Comparison of ENCODE assay signal across 1 cellular context in genomic region chr9:112764837-112765236, GRCh38.
TF ChIP-seq lines count a peak whose summit lies in the region.

No MANE protein-coding gene starts in this region.

TF ChIP-seq in H1, 55 proteins besides CTCF, POLR2A, EP300 and RAD21:
- TF ChIP-seq RXRA (IDR thresholded peaks at IDR 0.05; ENCODE audit: insufficient read depth, low read depth, low read length), result no peak
- TF ChIP-seq RFX5 (IDR thresholded peaks at IDR 0.05; ENCODE audit: borderline replicate concordance, low read depth, low read length), result no peak
- peak; percentile 81 for TF ChIP-seq USF2 (IDR thresholded peaks at IDR 0.05; ENCODE audit: low read length)
- TF ChIP-seq SIX5 (IDR thresholded peaks at IDR 0.05; ENCODE audit: low read depth, low read length), result no peak
- no peak for TF ChIP-seq EGR1 (IDR thresholded peaks at IDR 0.05; ENCODE audit: borderline replicate concordance, low read depth, low read length)
- TF ChIP-seq SIN3A (conservative IDR thresholded peaks at IDR 0.05 in 1 of 2, IDR thresholded peaks at IDR 0.05 in 1 of 2; ENCODE audit: low read depth in 1 of 2, low read length in 2 of 2), result no peak
- no peak for TF ChIP-seq TEAD4 (IDR thresholded peaks at IDR 0.05; ENCODE audit: low read depth, low read length)
- no peak for TF ChIP-seq HDAC6 (IDR thresholded peaks at IDR 0.05; ENCODE audit: low read depth, low read length)
- no peak for TF ChIP-seq TAF1 (IDR thresholded peaks at IDR 0.05; ENCODE audit: low read depth, low read length)
- TF ChIP-seq TBP (IDR thresholded peaks at IDR 0.05; ENCODE audit: low read depth, low read length), result no peak
- TF ChIP-seq ATF3 (IDR thresholded peaks at IDR 0.05; ENCODE audit: insufficient read depth, low read depth, low read length), result peak; percentile 40; the same call in 1 of the 2 replicates
- no peak for TF ChIP-seq NRF1 (IDR thresholded peaks at IDR 0.05; ENCODE audit: low read depth, low read length)
